In the genomic region with DNA sequence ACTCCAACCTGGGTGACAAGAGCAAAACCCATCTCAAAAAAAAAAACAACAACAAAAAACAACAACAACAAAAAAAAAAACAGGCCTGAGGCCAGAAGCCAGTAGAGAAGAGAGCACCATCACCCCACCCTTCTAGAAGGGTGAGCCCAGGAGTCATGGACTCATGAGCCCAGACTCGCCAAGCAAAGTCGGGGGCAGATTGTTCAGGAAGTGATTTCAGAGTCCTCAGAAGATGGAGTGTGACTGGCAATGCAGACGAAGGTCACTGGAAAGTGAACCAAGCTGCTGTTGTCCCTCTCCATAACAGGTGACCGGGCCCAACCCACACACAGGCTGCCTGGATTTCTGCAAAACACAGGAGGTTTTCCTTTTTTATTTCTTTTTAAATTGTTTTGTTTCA, we compare ENCODE assay signal across 1 cellular context.
TF ChIP-seq lines count a peak whose summit lies in the region.

No MANE protein-coding gene starts in this region.

TF ChIP-seq in K562, 482 proteins besides CTCF, POLR2A, EP300 and RAD21:
- TF ChIP-seq DIDO1 (tag; IDR thresholded peaks at IDR 0.05; ENCODE audit: low read depth) (no peak), THRAP3 (IDR thresholded peaks at IDR 0.05; ENCODE audit: borderline replicate concordance) (no peak), JUN (IDR thresholded peaks at IDR 0.05; ENCODE audit: borderline replicate concordance, low read depth, low read length) (no peak), JUN (CRISPR knock-in tag; IDR thresholded peaks at IDR 0.05; ENCODE audit: borderline replicate concordance) (no peak), SREBF2 (CRISPR knock-in tag; IDR thresholded peaks at IDR 0.05) (no peak), BCL6 (CRISPR knock-in tag; IDR thresholded peaks at IDR 0.05) (no peak), ZNF696 (CRISPR knock-in tag; conservative IDR thresholded peaks at IDR 0.05) (no peak), CCNT2 (IDR thresholded peaks at IDR 0.05; ENCODE audit: borderline replicate concordance, extremely low read depth, insufficient read length, low read depth, low read length) (no peak), RUNX1 (IDR thresholded peaks at IDR 0.05; ENCODE audit: low read depth) (no peak), ZNF589 (CRISPR knock-in tag; IDR thresholded peaks at IDR 0.05; ENCODE audit: low read depth) (no peak)
- TF ChIP-seq, protein P1, sequence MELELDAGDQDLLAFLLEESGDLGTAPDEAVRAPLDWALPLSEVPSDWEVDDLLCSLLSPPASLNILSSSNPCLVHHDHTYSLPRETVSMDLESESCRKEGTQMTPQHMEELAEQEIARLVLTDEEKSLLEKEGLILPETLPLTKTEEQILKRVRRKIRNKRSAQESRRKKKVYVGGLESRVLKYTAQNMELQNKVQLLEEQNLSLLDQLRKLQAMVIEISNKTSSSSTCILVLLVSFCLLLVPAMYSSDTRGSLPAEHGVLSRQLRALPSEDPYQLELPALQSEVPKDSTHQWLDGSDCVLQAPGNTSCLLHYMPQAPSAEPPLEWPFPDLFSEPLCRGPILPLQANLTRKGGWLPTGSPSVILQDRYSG (tag; conservative IDR thresholded peaks at IDR 0.05; ENCODE audit: low read depth) = no peak
- TF ChIP-seq, protein P2, sequence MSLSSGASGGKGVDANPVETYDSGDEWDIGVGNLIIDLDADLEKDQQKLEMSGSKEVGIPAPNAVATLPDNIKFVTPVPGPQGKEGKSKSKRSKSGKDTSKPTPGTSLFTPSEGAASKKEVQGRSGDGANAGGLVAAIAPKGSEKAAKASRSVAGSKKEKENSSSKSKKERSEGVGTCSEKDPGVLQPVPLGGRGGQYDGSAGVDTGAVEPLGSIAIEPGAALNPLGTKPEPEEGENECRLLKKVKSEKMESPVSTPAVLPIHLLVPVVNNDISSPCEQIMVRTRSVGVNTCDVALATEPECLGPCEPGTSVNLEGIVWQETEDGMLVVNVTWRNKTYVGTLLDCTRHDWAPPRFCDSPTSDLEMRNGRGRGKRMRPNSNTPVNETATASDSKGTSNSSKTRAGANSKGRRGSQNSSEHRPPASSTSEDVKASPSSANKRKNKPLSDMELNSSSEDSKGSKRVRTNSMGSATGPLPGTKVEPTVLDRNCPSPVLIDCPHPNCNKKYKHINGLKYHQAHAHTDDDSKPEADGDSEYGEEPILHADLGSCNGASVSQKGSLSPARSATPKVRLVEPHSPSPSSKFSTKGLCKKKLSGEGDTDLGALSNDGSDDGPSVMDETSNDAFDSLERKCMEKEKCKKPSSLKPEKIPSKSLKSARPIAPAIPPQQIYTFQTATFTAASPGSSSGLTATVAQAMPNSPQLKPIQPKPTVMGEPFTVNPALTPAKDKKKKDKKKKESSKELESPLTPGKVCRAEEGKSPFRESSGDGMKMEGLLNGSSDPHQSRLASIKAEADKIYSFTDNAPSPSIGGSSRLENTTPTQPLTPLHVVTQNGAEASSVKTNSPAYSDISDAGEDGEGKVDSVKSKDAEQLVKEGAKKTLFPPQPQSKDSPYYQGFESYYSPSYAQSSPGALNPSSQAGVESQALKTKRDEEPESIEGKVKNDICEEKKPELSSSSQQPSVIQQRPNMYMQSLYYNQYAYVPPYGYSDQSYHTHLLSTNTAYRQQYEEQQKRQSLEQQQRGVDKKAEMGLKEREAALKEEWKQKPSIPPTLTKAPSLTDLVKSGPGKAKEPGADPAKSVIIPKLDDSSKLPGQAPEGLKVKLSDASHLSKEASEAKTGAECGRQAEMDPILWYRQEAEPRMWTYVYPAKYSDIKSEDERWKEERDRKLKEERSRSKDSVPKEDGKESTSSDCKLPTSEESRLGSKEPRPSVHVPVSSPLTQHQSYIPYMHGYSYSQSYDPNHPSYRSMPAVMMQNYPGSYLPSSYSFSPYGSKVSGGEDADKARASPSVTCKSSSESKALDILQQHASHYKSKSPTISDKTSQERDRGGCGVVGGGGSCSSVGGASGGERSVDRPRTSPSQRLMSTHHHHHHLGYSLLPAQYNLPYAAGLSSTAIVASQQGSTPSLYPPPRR (CRISPR knock-in tag; IDR thresholded peaks at IDR 0.05; ENCODE audit: borderline replicate concordance) = no peak
- TF ChIP-seq, protein P3, sequence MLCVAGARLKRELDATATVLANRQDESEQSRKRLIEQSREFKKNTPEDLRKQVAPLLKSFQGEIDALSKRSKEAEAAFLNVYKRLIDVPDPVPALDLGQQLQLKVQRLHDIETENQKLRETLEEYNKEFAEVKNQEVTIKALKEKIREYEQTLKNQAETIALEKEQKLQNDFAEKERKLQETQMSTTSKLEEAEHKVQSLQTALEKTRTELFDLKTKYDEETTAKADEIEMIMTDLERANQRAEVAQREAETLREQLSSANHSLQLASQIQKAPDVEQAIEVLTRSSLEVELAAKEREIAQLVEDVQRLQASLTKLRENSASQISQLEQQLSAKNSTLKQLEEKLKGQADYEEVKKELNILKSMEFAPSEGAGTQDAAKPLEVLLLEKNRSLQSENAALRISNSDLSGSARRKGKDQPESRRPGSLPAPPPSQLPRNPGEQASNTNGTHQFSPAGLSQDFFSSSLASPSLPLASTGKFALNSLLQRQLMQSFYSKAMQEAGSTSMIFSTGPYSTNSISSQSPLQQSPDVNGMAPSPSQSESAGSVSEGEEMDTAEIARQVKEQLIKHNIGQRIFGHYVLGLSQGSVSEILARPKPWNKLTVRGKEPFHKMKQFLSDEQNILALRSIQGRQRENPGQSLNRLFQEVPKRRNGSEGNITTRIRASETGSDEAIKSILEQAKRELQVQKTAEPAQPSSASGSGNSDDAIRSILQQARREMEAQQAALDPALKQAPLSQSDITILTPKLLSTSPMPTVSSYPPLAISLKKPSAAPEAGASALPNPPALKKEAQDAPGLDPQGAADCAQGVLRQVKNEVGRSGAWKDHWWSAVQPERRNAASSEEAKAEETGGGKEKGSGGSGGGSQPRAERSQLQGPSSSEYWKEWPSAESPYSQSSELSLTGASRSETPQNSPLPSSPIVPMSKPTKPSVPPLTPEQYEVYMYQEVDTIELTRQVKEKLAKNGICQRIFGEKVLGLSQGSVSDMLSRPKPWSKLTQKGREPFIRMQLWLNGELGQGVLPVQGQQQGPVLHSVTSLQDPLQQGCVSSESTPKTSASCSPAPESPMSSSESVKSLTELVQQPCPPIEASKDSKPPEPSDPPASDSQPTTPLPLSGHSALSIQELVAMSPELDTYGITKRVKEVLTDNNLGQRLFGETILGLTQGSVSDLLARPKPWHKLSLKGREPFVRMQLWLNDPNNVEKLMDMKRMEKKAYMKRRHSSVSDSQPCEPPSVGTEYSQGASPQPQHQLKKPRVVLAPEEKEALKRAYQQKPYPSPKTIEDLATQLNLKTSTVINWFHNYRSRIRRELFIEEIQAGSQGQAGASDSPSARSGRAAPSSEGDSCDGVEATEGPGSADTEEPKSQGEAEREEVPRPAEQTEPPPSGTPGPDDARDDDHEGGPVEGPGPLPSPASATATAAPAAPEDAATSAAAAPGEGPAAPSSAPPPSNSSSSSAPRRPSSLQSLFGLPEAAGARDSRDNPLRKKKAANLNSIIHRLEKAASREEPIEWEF (CRISPR knock-in tag; IDR thresholded peaks at IDR 0.05) = no peak
- TF ChIP-seq, protein P4, sequence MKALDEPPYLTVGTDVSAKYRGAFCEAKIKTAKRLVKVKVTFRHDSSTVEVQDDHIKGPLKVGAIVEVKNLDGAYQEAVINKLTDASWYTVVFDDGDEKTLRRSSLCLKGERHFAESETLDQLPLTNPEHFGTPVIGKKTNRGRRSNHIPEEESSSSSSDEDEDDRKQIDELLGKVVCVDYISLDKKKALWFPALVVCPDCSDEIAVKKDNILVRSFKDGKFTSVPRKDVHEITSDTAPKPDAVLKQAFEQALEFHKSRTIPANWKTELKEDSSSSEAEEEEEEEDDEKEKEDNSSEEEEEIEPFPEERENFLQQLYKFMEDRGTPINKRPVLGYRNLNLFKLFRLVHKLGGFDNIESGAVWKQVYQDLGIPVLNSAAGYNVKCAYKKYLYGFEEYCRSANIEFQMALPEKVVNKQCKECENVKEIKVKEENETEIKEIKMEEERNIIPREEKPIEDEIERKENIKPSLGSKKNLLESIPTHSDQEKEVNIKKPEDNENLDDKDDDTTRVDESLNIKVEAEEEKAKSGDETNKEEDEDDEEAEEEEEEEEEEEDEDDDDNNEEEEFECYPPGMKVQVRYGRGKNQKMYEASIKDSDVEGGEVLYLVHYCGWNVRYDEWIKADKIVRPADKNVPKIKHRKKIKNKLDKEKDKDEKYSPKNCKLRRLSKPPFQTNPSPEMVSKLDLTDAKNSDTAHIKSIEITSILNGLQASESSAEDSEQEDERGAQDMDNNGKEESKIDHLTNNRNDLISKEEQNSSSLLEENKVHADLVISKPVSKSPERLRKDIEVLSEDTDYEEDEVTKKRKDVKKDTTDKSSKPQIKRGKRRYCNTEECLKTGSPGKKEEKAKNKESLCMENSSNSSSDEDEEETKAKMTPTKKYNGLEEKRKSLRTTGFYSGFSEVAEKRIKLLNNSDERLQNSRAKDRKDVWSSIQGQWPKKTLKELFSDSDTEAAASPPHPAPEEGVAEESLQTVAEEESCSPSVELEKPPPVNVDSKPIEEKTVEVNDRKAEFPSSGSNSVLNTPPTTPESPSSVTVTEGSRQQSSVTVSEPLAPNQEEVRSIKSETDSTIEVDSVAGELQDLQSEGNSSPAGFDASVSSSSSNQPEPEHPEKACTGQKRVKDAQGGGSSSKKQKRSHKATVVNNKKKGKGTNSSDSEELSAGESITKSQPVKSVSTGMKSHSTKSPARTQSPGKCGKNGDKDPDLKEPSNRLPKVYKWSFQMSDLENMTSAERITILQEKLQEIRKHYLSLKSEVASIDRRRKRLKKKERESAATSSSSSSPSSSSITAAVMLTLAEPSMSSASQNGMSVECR (CRISPR knock-in tag; IDR thresholded peaks at IDR 0.05) = no peak
TF ChIP-seq in K562: peak in this region for 0.
